19 cellular contexts compared by ENCODE assay signal in genomic region chr15:29435811-29436210, GRCh38.
A peak's percentile ranks its signal among the peaks of the same experiment; 100 is the strongest.
DNase-seq lines count a peak whose midpoint lies in the region; ATAC-seq and TF ChIP-seq lines count a peak whose summit lies in the region.
"Had no signal": no experiment of that assay in that cellular context is flagged by ENCODE, and none has a peak within 500 bp of the region (broad histone marks: within the 10 kb centered on the region; RNA-seq: fewer than 3 reads in every experiment).

No MANE protein-coding gene starts in this region.

- H3K4me1 ChIP-seq in RWPE2 (ENCODE audit: insufficient read depth, poor library complexity, severe bottlenecking) = no peaks in the 10 kb centered on the region
- H3K4me1 ChIP-seq in effector memory CD4-positive, alpha-beta T cell (ENCODE audit: control insufficient read depth, insufficient read depth, low read length, poor library complexity, severe bottlenecking) = no peaks in the 10 kb centered on the region
- H3K4me1 ChIP-seq: BE2C, HAP-1 had no signal

- TF ChIP-seq CTCF in RWPE2 (IDR thresholded peaks at IDR 0.05; ENCODE audit: poor library complexity, severe bottlenecking) = no peak

- H3K27me3 ChIP-seq in RWPE2 (ENCODE audit: insufficient read depth, poor library complexity, severe bottlenecking) = peaks cover 8% of the 10 kb centered on the region
- no peaks in the 10 kb centered on the region for H3K27me3 ChIP-seq in effector memory CD4-positive, alpha-beta T cell (replicated peaks; ENCODE audit: control insufficient read depth, insufficient read depth, low read length, poor library complexity, severe bottlenecking)
- H3K27me3 ChIP-seq: BE2C had no signal

- peak; percentile 5 for DNase-seq in EH (ENCODE audit: low read depth)
- DNase-seq in RWPE2 (ENCODE audit: low spot score) = no peak
- peak; percentile 20 for DNase-seq in glomerular visceral epithelial cell (ENCODE audit: extremely low spot score)
- DNase-seq in renal cortical epithelial cell (ENCODE audit: low read depth) = peak; percentile 20
- DNase-seq in globus pallidus (ENCODE audit: low spot score) = no peak
- DNase-seq in effector memory CD4-positive, alpha-beta T cell = no peak
- DNase-seq in AG08395 (ENCODE audit: low spot score) = no peak
- DNase-seq: BE2C; CD4-positive, alpha-beta T cell; DMS53; Kasumi-1; NCI-H1417; NCI-H2029; NCI-H510A treated with DMSO at 0.1 percent for 48 hours; NCI-H82; SHP77 treated with DMSO at 0.1 percent for 48 hours had no signal

- no peaks in the 10 kb centered on the region for H3K9me3 ChIP-seq in RWPE2 (ENCODE audit: severe bottlenecking)
- no peaks in the 10 kb centered on the region for H3K9me3 ChIP-seq in effector memory CD4-positive, alpha-beta T cell (ENCODE audit: control insufficient read depth, low read length)
- H3K9me3 ChIP-seq: BE2C, HAP-1 had no signal

- no peak overlapping the region for H3K27ac ChIP-seq in RWPE2 (ENCODE audit: poor library complexity, severe bottlenecking)
- H3K27ac ChIP-seq in effector memory CD4-positive, alpha-beta T cell (ENCODE audit: insufficient read depth, low read length, poor library complexity, severe bottlenecking) = no peak overlapping the region

- peak; percentile 66 for ATAC-seq in RWPE2 (ENCODE audit: low read depth)
- no peak for ATAC-seq in HG03460 (IDR thresholded peaks at IDR 0.05; ENCODE audit: unreplicated experiment)
- ATAC-seq: Panc1 had no signal

- no peak overlapping the region for H3K4me3 ChIP-seq in RWPE2 (ENCODE audit: severe bottlenecking)
- no peak overlapping the region for H3K4me3 ChIP-seq in effector memory CD4-positive, alpha-beta T cell (ENCODE audit: insufficient read depth, low read depth, low read length, poor library complexity, severe bottlenecking)
- H3K4me3 ChIP-seq: HAP-1 had no signal

- no peaks in the 10 kb centered on the region for H3K36me3 ChIP-seq in RWPE2 (ENCODE audit: low read depth)
- no peaks in the 10 kb centered on the region for H3K36me3 ChIP-seq in effector memory CD4-positive, alpha-beta T cell (ENCODE audit: control insufficient read depth, insufficient read depth, low read length)
- H3K36me3 ChIP-seq: BE2C, HAP-1 had no signal

Comparison
In these comparisons a context has a peak if more than half of its experiments do, and no peak if none do; other contexts are left out.
1. DNase-seq: peak in EH (single experiment), glomerular visceral epithelial cell (single experiment) and renal cortical epithelial cell (single experiment); none in RWPE2 (single experiment), globus pallidus (single experiment), effector memory CD4-positive, alpha-beta T cell (0 of 3) and AG08395 (single experiment).